2 cellular contexts compared by ENCODE assay signal in the genomic region with DNA sequence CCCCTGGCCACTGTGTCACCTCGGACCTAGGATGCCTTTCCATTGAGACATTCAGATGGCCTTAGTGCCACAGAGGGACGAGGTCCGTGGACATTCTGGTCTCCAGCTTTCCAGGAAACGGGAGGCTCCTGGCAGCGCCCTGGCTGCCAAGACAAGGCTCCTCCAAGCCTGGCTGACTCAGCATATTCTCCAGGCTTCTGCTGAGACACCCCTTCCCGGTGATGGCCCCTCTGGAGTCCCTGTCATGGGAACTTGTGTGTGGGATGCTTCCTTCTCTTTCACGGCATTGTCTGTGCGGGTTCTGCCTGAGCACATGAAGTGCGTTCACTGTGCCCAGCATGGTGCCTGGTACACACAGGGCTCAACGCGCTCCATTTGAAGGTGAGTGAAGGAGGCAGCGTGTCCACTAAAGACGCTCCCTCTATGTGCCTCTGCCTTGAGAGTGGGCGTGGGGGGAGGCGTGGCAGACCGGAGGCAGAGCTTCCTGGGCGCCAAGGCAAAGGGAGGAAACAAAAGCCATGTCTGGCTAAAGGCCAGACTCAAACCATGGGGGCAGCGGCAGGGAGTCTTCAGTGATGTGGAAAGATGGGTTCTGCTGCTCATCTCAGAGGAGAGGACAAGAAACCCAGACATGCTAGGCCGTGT.
A peak's percentile ranks its signal among the peaks of the same experiment; 100 is the strongest.
TF ChIP-seq lines count a peak whose summit lies in the region.

No MANE protein-coding gene starts in this region.

TF ChIP-seq in IMR-90, 13 proteins besides CTCF, POLR2A, EP300 and RAD21:
- TF ChIP-seq MAFK (IDR thresholded peaks at IDR 0.05; ENCODE audit: low read depth, low read length): peak; percentile 93
- TF ChIP-seq RFX5 (IDR thresholded peaks at IDR 0.05; ENCODE audit: low read depth, low read length): no peak
- 0 out of 2 replicates have a peak, but pooled peaks have one; percentile 7 for TF ChIP-seq NFE2L2 (IDR thresholded peaks at IDR 0.05; ENCODE audit: low read depth, low read length)
- no peak for TF ChIP-seq CHD1 (IDR thresholded peaks at IDR 0.05; ENCODE audit: low read depth, low read length)
- TF ChIP-seq, protein P1, sequence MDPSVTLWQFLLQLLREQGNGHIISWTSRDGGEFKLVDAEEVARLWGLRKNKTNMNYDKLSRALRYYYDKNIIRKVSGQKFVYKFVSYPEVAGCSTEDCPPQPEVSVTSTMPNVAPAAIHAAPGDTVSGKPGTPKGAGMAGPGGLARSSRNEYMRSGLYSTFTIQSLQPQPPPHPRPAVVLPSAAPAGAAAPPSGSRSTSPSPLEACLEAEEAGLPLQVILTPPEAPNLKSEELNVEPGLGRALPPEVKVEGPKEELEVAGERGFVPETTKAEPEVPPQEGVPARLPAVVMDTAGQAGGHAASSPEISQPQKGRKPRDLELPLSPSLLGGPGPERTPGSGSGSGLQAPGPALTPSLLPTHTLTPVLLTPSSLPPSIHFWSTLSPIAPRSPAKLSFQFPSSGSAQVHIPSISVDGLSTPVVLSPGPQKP (IDR thresholded peaks at IDR 0.05; ENCODE audit: borderline replicate concordance, low read depth, low read length): no peak
- no peak for TF ChIP-seq FOS (IDR thresholded peaks at IDR 0.05; ENCODE audit: low read depth, low read length)
- TF ChIP-seq RCOR1 (IDR thresholded peaks at IDR 0.05; ENCODE audit: insufficient replicate concordance, low read length): no peak
- TF ChIP-seq, protein P2, sequence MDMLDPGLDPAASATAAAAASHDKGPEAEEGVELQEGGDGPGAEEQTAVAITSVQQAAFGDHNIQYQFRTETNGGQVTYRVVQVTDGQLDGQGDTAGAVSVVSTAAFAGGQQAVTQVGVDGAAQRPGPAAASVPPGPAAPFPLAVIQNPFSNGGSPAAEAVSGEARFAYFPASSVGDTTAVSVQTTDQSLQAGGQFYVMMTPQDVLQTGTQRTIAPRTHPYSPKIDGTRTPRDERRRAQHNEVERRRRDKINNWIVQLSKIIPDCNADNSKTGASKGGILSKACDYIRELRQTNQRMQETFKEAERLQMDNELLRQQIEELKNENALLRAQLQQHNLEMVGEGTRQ (IDR thresholded peaks at IDR 0.05; ENCODE audit: low read depth, low read length): no peak
- no peak for TF ChIP-seq BHLHE40 (IDR thresholded peaks at IDR 0.05; ENCODE audit: low read depth, low read length)
- TF ChIP-seq CEBPB (IDR thresholded peaks at IDR 0.05; ENCODE audit: low read depth, low read length): no peak
- TF ChIP-seq MAZ (IDR thresholded peaks at IDR 0.05; ENCODE audit: borderline replicate concordance, low read depth, low read length): no peak
- TF ChIP-seq SMC3 (IDR thresholded peaks at IDR 0.05; ENCODE audit: low read depth, low read length): no peak
- TF ChIP-seq MXI1 (IDR thresholded peaks at IDR 0.05; ENCODE audit: borderline replicate concordance, low read depth, low read length): no peak

TF ChIP-seq in H1, 55 proteins besides CTCF, POLR2A, EP300 and RAD21:
- TF ChIP-seq MAFK (IDR thresholded peaks at IDR 0.05; ENCODE audit: low read depth, low read length) (peak; percentile 80), CEBPB (IDR thresholded peaks at IDR 0.05; ENCODE audit: low read depth, low read length) (no peak), RNF2 (IDR thresholded peaks at IDR 0.05; ENCODE audit: borderline replicate concordance, low read depth, low read length, missing control alignments, poor library complexity, severe bottlenecking) (no peak), SAP30 (IDR thresholded peaks at IDR 0.05; ENCODE audit: insufficient read depth, insufficient replicate concordance, low read length) (no peak), BACH1 (IDR thresholded peaks at IDR 0.05; ENCODE audit: low read length) (peak; percentile 71), TAF1 (IDR thresholded peaks at IDR 0.05; ENCODE audit: low read depth, low read length) (no peak), SIRT6 (IDR thresholded peaks at IDR 0.05; ENCODE audit: low read length) (no peak)
- TF ChIP-seq, protein P3, sequence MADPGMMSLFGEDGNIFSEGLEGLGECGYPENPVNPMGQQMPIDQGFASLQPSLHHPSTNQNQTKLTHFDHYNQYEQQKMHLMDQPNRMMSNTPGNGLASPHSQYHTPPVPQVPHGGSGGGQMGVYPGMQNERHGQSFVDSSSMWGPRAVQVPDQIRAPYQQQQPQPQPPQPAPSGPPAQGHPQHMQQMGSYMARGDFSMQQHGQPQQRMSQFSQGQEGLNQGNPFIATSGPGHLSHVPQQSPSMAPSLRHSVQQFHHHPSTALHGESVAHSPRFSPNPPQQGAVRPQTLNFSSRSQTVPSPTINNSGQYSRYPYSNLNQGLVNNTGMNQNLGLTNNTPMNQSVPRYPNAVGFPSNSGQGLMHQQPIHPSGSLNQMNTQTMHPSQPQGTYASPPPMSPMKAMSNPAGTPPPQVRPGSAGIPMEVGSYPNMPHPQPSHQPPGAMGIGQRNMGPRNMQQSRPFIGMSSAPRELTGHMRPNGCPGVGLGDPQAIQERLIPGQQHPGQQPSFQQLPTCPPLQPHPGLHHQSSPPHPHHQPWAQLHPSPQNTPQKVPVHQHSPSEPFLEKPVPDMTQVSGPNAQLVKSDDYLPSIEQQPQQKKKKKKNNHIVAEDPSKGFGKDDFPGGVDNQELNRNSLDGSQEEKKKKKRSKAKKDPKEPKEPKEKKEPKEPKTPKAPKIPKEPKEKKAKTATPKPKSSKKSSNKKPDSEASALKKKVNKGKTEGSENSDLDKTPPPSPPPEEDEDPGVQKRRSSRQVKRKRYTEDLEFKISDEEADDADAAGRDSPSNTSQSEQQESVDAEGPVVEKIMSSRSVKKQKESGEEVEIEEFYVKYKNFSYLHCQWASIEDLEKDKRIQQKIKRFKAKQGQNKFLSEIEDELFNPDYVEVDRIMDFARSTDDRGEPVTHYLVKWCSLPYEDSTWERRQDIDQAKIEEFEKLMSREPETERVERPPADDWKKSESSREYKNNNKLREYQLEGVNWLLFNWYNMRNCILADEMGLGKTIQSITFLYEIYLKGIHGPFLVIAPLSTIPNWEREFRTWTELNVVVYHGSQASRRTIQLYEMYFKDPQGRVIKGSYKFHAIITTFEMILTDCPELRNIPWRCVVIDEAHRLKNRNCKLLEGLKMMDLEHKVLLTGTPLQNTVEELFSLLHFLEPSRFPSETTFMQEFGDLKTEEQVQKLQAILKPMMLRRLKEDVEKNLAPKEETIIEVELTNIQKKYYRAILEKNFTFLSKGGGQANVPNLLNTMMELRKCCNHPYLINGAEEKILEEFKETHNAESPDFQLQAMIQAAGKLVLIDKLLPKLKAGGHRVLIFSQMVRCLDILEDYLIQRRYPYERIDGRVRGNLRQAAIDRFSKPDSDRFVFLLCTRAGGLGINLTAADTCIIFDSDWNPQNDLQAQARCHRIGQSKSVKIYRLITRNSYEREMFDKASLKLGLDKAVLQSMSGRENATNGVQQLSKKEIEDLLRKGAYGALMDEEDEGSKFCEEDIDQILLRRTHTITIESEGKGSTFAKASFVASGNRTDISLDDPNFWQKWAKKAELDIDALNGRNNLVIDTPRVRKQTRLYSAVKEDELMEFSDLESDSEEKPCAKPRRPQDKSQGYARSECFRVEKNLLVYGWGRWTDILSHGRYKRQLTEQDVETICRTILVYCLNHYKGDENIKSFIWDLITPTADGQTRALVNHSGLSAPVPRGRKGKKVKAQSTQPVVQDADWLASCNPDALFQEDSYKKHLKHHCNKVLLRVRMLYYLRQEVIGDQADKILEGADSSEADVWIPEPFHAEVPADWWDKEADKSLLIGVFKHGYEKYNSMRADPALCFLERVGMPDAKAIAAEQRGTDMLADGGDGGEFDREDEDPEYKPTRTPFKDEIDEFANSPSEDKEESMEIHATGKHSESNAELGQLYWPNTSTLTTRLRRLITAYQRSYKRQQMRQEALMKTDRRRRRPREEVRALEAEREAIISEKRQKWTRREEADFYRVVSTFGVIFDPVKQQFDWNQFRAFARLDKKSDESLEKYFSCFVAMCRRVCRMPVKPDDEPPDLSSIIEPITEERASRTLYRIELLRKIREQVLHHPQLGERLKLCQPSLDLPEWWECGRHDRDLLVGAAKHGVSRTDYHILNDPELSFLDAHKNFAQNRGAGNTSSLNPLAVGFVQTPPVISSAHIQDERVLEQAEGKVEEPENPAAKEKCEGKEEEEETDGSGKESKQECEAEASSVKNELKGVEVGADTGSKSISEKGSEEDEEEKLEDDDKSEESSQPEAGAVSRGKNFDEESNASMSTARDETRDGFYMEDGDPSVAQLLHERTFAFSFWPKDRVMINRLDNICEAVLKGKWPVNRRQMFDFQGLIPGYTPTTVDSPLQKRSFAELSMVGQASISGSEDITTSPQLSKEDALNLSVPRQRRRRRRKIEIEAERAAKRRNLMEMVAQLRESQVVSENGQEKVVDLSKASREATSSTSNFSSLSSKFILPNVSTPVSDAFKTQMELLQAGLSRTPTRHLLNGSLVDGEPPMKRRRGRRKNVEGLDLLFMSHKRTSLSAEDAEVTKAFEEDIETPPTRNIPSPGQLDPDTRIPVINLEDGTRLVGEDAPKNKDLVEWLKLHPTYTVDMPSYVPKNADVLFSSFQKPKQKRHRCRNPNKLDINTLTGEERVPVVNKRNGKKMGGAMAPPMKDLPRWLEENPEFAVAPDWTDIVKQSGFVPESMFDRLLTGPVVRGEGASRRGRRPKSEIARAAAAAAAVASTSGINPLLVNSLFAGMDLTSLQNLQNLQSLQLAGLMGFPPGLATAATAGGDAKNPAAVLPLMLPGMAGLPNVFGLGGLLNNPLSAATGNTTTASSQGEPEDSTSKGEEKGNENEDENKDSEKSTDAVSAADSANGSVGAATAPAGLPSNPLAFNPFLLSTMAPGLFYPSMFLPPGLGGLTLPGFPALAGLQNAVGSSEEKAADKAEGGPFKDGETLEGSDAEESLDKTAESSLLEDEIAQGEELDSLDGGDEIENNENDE (IDR thresholded peaks at IDR 0.05; ENCODE audit: insufficient replicate concordance, low read length): no peak
TF ChIP-seq in H1: peak in this region for 2.
